33 cellular contexts compared by ENCODE assay signal in genomic region chr7:118046086-118046485, GRCh38.
"Had no signal": no experiment of that assay in that cellular context is flagged by ENCODE, and none has a peak within 500 bp of the region (broad histone marks: within the 10 kb centered on the region; RNA-seq: fewer than 3 reads in every experiment).

No MANE protein-coding gene starts in this region.

- H3K9ac ChIP-seq: KMS-11 had no signal

- H3K4me3 ChIP-seq: MG63 had no signal

- H3K27me3 ChIP-seq: MG63 had no signal

- H3K27ac ChIP-seq: KMS-11 had no signal

- H3K9me3 ChIP-seq: MG63 had no signal

- H3K36me3 ChIP-seq: MG63 had no signal

- H3K4me2 ChIP-seq: KMS-11 had no signal

- DNase-seq: Karpas-422, Kasumi-1, MG63, MM.1S, MV-4-11, NCI-H1048, NCI-H1092, NCI-H1092 treated with DMSO at 0.1 percent for 48 hours, NCI-H1105, NCI-H1105 treated with DMSO at 0.1 percent for 48 hours, NCI-H1417, NCI-H1417 treated with DMSO at 0.1 percent for 48 hours, NCI-H1436, NCI-H1436 treated with DMSO at 0.1 percent for 48 hours, NCI-H146, NCI-H1694, NCI-H1694 treated with DMSO at 0.1 percent for 48 hours, NCI-H187, NCI-H187 treated with DMSO at 0.1 percent for 48 hours, NCI-H1930, NCI-H2029, NCI-H2029 treated with DMSO at 0.1 percent for 48 hours, NCI-H2081, NCI-H2081 treated with DMSO at 0.1 percent for 48 hours, NCI-H2171, NCI-H2171 treated with DMSO at 0.1 percent for 48 hours, NCI-H2227 treated with DMSO at 0.1 percent for 48 hours, NCI-H226, NCI-H345, NCI-H446, NCI-H510A, NCI-H510A treated with DMSO at 0.1 percent for 48 hours had no signal
